In genomic region chr2:216161967-216162366, GRCh38 we compare ENCODE assay signal across 17 cellular contexts.
"Had no signal": no experiment of that assay in that cellular context is flagged by ENCODE, and none has a peak within 500 bp of the region (broad histone marks: within the 10 kb centered on the region; RNA-seq: fewer than 3 reads in every experiment).

No MANE protein-coding gene starts in this region.

- H3K27me3 Mint-ChIP-seq: memory B cell had no signal

- H3K9me3 Mint-ChIP-seq: memory B cell; T-helper 1 cell treated with Interleukin-12 subunit alpha and Interleukin-12 subunit beta and Interleukin-4 antibody, amounts not matched to agents 30 μg/mL and 1 μg/mL, for 36 hours had no signal

- H3K27ac Mint-ChIP-seq: memory B cell; T-helper 1 cell treated with Interleukin-12 subunit alpha and Interleukin-12 subunit beta and Interleukin-4 antibody, amounts not matched to agents 30 μg/mL and 1 μg/mL, for 36 hours had no signal

- DNase-seq: activated CD4-positive, alpha-beta T cell treated with anti-CD3 and anti-CD28 coated beads for 48 hours; activated effector memory CD4-positive, alpha-beta T cell treated with anti-CD3 and anti-CD28 coated beads, Interleukin-2, amount 50 U/mL, for 16 hours; body of pancreas; central memory CD4-positive, alpha-beta T cell; colonic mucosa; effector CD4-positive, alpha-beta T cell; hypothalamus; left ventricle myocardium superior; right lobe of liver; SHP77 treated with DMSO at 0.1 percent for 48 hours; stimulated activated CD4-positive, alpha-beta T cell treated with anti-CD3 and anti-CD28 coated beads, Interleukin-4, amount 100 ng/mL, for 4 hours; stimulated activated CD8-positive, alpha-beta memory T cell treated with anti-CD3 and anti-CD28 coated beads, Interleukin-4, amount 100 ng/mL, for 48 hours; stomach; testis; upper lobe of left lung had no signal

- ATAC-seq: body of pancreas, left ventricle myocardium superior, right lobe of liver had no signal

- H3K4me3 Mint-ChIP-seq: memory B cell; T-helper 1 cell treated with Interleukin-12 subunit alpha and Interleukin-12 subunit beta and Interleukin-4 antibody, amounts not matched to agents 30 μg/mL and 1 μg/mL, for 36 hours had no signal
